10 cellular contexts compared by ENCODE assay signal in genomic region chr10:50508315-50509051, GRCh38.
A peak's percentile ranks its signal among the peaks of the same experiment; 100 is the strongest.
DNase-seq lines count a peak whose midpoint lies in the region; ATAC-seq lines count a peak whose summit lies in the region.
"Had no signal": no experiment of that assay in that cellular context is flagged by ENCODE, and none has a peak within 500 bp of the region (broad histone marks: within the 10 kb centered on the region; RNA-seq: fewer than 3 reads in every experiment).

No MANE protein-coding gene starts in this region.

- DNase-seq in activated naive CD4-positive, alpha-beta T cell treated with anti-CD3 and anti-CD28 coated beads, Interleukin-2, amount 50 U/mL, for 72 hours (ENCODE audit: low spot score in 2 of 2), result no peak
- no peak for DNase-seq in activated naive CD4-positive, alpha-beta T cell (lab: John Stamatoyannopoulos, UW)
- peak; percentile 71 for DNase-seq in activated CD4-positive, alpha-beta memory T cell treated with anti-CD3 and anti-CD28 coated beads, Interleukin-2, amount 10 ng/mL, durations not matched to agents 7 days and 5 days
- no peak for DNase-seq in substantia nigra (lab: John Stamatoyannopoulos, UW)
- DNase-seq in NAMALWA (ENCODE audit: low spot score), result no peak
- no peak for DNase-seq in cerebellar nuclear complex (lab: John Stamatoyannopoulos, UW)
- DNase-seq in NCI-H1694 treated with DMSO at 0.1 percent for 48 hours (lab: John Stamatoyannopoulos, UW), result no peak

- no peak overlapping the region for H3K27ac Mint-ChIP-seq in activated naive CD4-positive, alpha-beta T cell treated with anti-CD3 and anti-CD28 coated beads, Interleukin-2, amount 50 U/mL, for 72 hours
- peak overlapping the region; percentile 37 for H3K27ac Mint-ChIP-seq in activated CD4-positive, alpha-beta memory T cell treated with anti-CD3 and anti-CD28 coated beads, Interleukin-2, amount 10 ng/mL, durations not matched to agents 7 days and 5 days
- H3K27ac Mint-ChIP-seq: dendritic cell treated with granulocyte-macrophage colony-stimulating factor and Interleukin-4, amounts not matched to agents 40 ng/mL and 50 ng/mL, for 4 days had no signal

- POLR2A ChIA-PET in activated CD4-positive, alpha-beta memory T cell treated with anti-CD3 and anti-CD28 coated beads, Interleukin-2, amount 10 ng/mL, durations not matched to agents 7 days and 5 days (lab: Charles Lee), result interaction anchor here (1.3 to 3.2 kb wide), 7 partner anchors 11 to 128 kb away, joined by 5 to 18 read pairs (median 9); partner anchors contain the start of gene SGMS1

- peaks cover 75% of the 10 kb centered on the region for H3K4me1 Mint-ChIP-seq in activated CD4-positive, alpha-beta memory T cell treated with anti-CD3 and anti-CD28 coated beads, Interleukin-2, amount 10 ng/mL, durations not matched to agents 7 days and 5 days

- peak; percentile 61 to 75 for ATAC-seq in activated naive CD4-positive, alpha-beta T cell treated with anti-CD3 and anti-CD28 coated beads, Interleukin-2, amount 50 U/mL, for 72 hours
- ATAC-seq in HG02884 (IDR thresholded peaks at IDR 0.05; ENCODE audit: unreplicated experiment), result peak; percentile 70

- no peaks in the 10 kb centered on the region for H3K9me3 Mint-ChIP-seq in activated naive CD4-positive, alpha-beta T cell treated with anti-CD3 and anti-CD28 coated beads, Interleukin-2, amount 50 U/mL, for 72 hours
- no peaks in the 10 kb centered on the region for H3K9me3 Mint-ChIP-seq in activated CD4-positive, alpha-beta memory T cell treated with anti-CD3 and anti-CD28 coated beads, Interleukin-2, amount 10 ng/mL, durations not matched to agents 7 days and 5 days
- H3K9me3 Mint-ChIP-seq: CD4-positive, alpha-beta memory T cell; dendritic cell treated with granulocyte-macrophage colony-stimulating factor and Interleukin-4, amounts not matched to agents 40 ng/mL and 50 ng/mL, for 4 days had no signal

- CTCF ChIA-PET in activated CD4-positive, alpha-beta memory T cell treated with anti-CD3 and anti-CD28 coated beads, Interleukin-2, amount 10 ng/mL, durations not matched to agents 7 days and 5 days (lab: Charles Lee), result interaction anchor here (0.8 to 1.5 kb wide), 3 partner anchors 87 to 128 kb away, joined by 3 read pairs; no protein-coding TSS in a partner anchor

- H3K4me3 Mint-ChIP-seq in activated CD4-positive, alpha-beta memory T cell treated with anti-CD3 and anti-CD28 coated beads, Interleukin-2, amount 10 ng/mL, durations not matched to agents 7 days and 5 days, result no peak overlapping the region
- H3K4me3 Mint-ChIP-seq: dendritic cell treated with granulocyte-macrophage colony-stimulating factor and Interleukin-4, amounts not matched to agents 40 ng/mL and 50 ng/mL, for 4 days had no signal

- peaks cover 12% of the 10 kb centered on the region for H3K27me3 Mint-ChIP-seq in activated CD4-positive, alpha-beta memory T cell treated with anti-CD3 and anti-CD28 coated beads, Interleukin-2, amount 10 ng/mL, durations not matched to agents 7 days and 5 days
- H3K27me3 Mint-ChIP-seq: CD4-positive, alpha-beta memory T cell; dendritic cell treated with granulocyte-macrophage colony-stimulating factor and Interleukin-4, amounts not matched to agents 40 ng/mL and 50 ng/mL, for 4 days had no signal

- peaks cover 6 to 7% of the 10 kb centered on the region in 2 donors for H3K36me3 Mint-ChIP-seq in activated naive CD4-positive, alpha-beta T cell treated with anti-CD3 and anti-CD28 coated beads, Interleukin-2, amount 50 U/mL, for 72 hours
- H3K36me3 Mint-ChIP-seq in activated CD4-positive, alpha-beta memory T cell treated with anti-CD3 and anti-CD28 coated beads, Interleukin-2, amount 10 ng/mL, durations not matched to agents 7 days and 5 days (ENCODE audit: low read depth), result peaks cover 5% of the 10 kb centered on the region

- peak overlapping the region; percentile 99 for H3K27ac ChIP-seq in substantia nigra (ENCODE audit: low read depth, low read length, poor library complexity, severe bottlenecking)
